Comparison of ENCODE assay signal across 8 cellular contexts in the genomic region with DNA sequence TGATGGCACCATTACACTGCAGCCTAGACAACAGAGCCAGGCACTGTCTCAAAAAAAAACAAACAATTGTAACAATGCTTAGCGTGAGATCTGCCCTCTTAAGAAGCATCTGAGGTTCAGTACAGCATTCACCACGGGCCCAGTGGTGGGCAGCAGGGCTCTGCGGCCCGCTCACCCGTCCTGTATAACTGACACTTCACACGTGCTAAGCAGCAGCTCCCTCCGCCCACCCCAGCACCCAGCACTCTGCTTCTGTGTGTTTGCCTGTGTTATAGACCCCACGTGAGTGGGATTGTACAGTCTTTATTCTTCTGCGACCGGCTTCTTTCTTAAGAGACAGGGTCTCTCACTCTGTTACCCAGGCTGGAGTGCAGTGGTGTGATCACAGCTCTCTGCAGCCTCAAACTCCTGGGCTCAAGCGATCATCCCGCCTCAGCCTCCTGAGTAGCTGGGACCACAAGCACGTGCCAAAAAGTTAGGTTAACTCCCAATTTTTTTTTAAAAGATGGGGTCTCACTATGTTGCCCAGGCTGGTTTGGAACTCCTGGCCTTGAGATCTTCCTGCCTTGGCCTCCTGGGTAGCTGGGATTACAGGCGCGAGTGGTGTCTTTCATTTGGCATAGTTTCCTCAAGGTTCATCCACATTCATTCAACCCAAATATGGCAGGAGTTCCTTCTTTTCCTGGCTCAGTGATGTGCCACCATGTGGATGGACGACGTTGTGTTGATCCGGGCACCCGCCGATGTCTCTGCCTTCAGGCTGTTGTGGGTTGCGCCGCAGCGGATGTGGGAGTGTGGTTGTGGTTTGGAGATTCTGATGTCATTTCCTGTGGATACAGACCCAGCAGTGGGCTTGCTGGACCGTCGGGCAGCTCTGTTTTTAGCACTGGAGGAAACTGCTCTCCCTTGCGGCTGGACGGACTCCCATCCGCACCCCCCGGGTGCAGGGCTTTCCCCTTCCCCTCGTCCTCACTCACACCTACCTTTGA.
DNase-seq lines count a peak whose midpoint lies in the region; ATAC-seq and TF ChIP-seq lines count a peak whose summit lies in the region.

No MANE protein-coding gene starts in this region.

- H3K79me2 ChIP-seq in mesendoderm (ENCODE audit: control insufficient read depth, insufficient read depth, low read length) = no peaks in the 10 kb centered on the region

- no peak overlapping the region for H2BK5ac ChIP-seq in mesendoderm (ENCODE audit: low read length)

- no peak overlapping the region for H3K56ac ChIP-seq in mesendoderm (ENCODE audit: low read length)

- H4K5ac ChIP-seq in mesendoderm (ENCODE audit: low read length) = no peak overlapping the region

- H3K9me3 Mint-ChIP-seq in osteocyte (ENCODE audit: unreplicated experiment) = no peaks in the 10 kb centered on the region

- no CpG with 5 or more reads among the region's 30 CpGs for WGBS in mesendoderm (ENCODE audit: extremely low coverage, insufficient coverage, low lambda C conversion rate)

- no peaks in the 10 kb centered on the region for H3K27me3 ChIP-seq in mesendoderm (ENCODE audit: insufficient read depth, low read length, poor library complexity)

- H3K4me1 Mint-ChIP-seq in osteocyte (ENCODE audit: unreplicated experiment) = peaks cover 17% of the 10 kb centered on the region

- ATAC-seq in HG03060 (IDR thresholded peaks at IDR 0.05; ENCODE audit: low read depth, unreplicated experiment) = peak; percentile 58

- H2BK15ac ChIP-seq in mesendoderm (replicated peaks; ENCODE audit: low read depth) = no peak overlapping the region

- no peaks in the 10 kb centered on the region for H3K27me3 Mint-ChIP-seq in osteocyte (ENCODE audit: unreplicated experiment)

- no peak overlapping the region for H3K4me3 Mint-ChIP-seq in osteocyte (ENCODE audit: unreplicated experiment)

- H3K4ac ChIP-seq in mesendoderm (ENCODE audit: low read depth, low read length) = no peak overlapping the region

- no peaks in the 10 kb centered on the region for H3K36me3 ChIP-seq in mesendoderm (ENCODE audit: control insufficient read depth, insufficient read depth, low read length)

- H2BK120ac ChIP-seq in mesendoderm (ENCODE audit: low read depth, low read length) = no peak overlapping the region

- peaks cover 26% of the 10 kb centered on the region for H3K36me3 Mint-ChIP-seq in osteocyte (ENCODE audit: unreplicated experiment)

- H3K27ac Mint-ChIP-seq in osteocyte (ENCODE audit: unreplicated experiment) = peak overlapping the region; percentile 79

- H3K79me1 ChIP-seq in mesendoderm (ENCODE audit: low read length) = no peaks in the 10 kb centered on the region

- no peak overlapping the region for H3K18ac ChIP-seq in mesendoderm (ENCODE audit: low read length)

- no peak for TF ChIP-seq CTCF in GM12875 (IDR thresholded peaks at IDR 0.05; ENCODE audit: borderline replicate concordance, insufficient read depth, low read depth, low read length)
- TF ChIP-seq CTCF in osteocyte (IDR thresholded peaks at IDR 0.05) = no peak

- peak overlapping the region; percentile 29 for H3K4me3 ChIP-seq in GM12875 (ENCODE audit: low read depth, low read length)
- no peak overlapping the region for H3K4me3 ChIP-seq in mesendoderm (ENCODE audit: low read length)

- H3K9ac ChIP-seq in mesendoderm (ENCODE audit: low read length) = no peak overlapping the region

- DNase-seq in activated CD4-positive, CD25-positive, alpha-beta regulatory T cell (lab: John Stamatoyannopoulos, UW) = peak; percentile 24 to 63 (median 54)
- peak; percentile 17 for DNase-seq in brain pericyte (ENCODE audit: low read depth, low spot score)
- DNase-seq in osteocyte (ENCODE audit: extremely low spot score, unreplicated experiment) = no peak
- no peak for DNase-seq in NCI-H2029 treated with DMSO at 0.1 percent for 48 hours (lab: John Stamatoyannopoulos, UW)
- DNase-seq in NCI-H1092 treated with DMSO at 0.1 percent for 48 hours (lab: John Stamatoyannopoulos, UW) = no peak
- no peak for DNase-seq in mesendoderm

- no peak overlapping the region for H4K8ac ChIP-seq in mesendoderm (ENCODE audit: low read depth, low read length)

- no peak overlapping the region for H3K4me2 ChIP-seq in mesendoderm (ENCODE audit: low read length)

- no peak overlapping the region for H2AK5ac ChIP-seq in mesendoderm (ENCODE audit: low read length)

- H3K4me1 ChIP-seq in mesendoderm (ENCODE audit: control insufficient read depth, low read depth, low read length) = no peaks in the 10 kb centered on the region

- H3K23ac ChIP-seq in mesendoderm (ENCODE audit: low read length) = no peak overlapping the region

- no peak overlapping the region for H3K27ac ChIP-seq in mesendoderm (ENCODE audit: low read depth, low read length)

Comparison
In these comparisons a context has a peak if more than half of its experiments do, and no peak if none do; other contexts are left out.
1. DNase-seq: peak in activated CD4-positive, CD25-positive, alpha-beta regulatory T cell (4 of 4) and brain pericyte (single experiment); none in osteocyte (single experiment), NCI-H2029 treated with DMSO at 0.1 percent for 48 hours (single experiment), NCI-H1092 treated with DMSO at 0.1 percent for 48 hours (single experiment) and mesendoderm (single experiment).